Comparison of ENCODE assay signal across 17 cellular contexts in the genomic region with DNA sequence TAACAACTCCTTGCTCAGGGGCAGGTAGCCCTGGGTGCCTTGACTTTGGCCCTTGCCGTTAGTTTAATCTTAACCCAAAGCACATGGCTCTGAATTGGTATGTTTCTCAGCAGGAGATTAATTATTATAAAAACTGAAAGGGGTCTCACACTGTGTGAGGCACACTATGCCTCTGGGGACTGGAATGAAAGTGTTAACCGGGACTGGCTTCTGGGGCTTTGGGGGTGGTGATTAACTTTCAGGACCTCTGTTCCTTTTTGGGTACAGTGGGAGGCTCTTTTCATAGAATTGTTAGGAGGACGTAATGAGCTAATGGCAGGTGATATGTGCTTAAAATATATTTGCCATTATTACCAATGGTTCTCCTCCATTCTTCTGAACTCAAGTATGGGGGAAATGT. TPM values are rescaled to one million over a fixed set of nuclear protein-coding genes. Genes with fewer than 3 reads are reported as not detected.
DNase-seq lines count a peak whose midpoint lies in the region; ATAC-seq and TF ChIP-seq lines count a peak whose summit lies in the region.
"Had no signal": no experiment of that assay in that cellular context is flagged by ENCODE, and none has a peak within 500 bp of the region (broad histone marks: within the 10 kb centered on the region; RNA-seq: fewer than 3 reads in every experiment).

No MANE protein-coding gene starts in this region.

- no peak for ATAC-seq in GM21825 (IDR thresholded peaks at IDR 0.05; ENCODE audit: unreplicated experiment)

- in situ Hi-C loops in mammary epithelial cell (cut with MboI; ENCODE audit: low sequenced_read_pairs in 2 of 2), result no loop called here

- H3K27ac ChIP-seq in breast epithelium (peak overlapping the region; percentile 17 to 21), mammary epithelial cell (ENCODE audit: insufficient read depth, low read depth, low read length) (no peak overlapping the region), ascending aorta (peak overlapping the region; percentile 80 to 83), iPS-20b (ENCODE audit: low read length) (no peak overlapping the region), suprapubic skin (no peak overlapping the region)
- H3K27ac ChIP-seq: 22Rv1, C4-2B had no signal

- H3K4me3 ChIP-seq in breast epithelium (peak overlapping the region in 1 of 3 donors; percentile 8), mammary epithelial cell (replicated peaks in 1 of 3; ENCODE audit: insufficient read depth in 1 of 3, low read depth in 2 of 3, low read length in 3 of 3) (no peak overlapping the region), ascending aorta (no peak overlapping the region), iPS-20b (ENCODE audit: low read length) (peak overlapping the region; percentile 32; the same call in 1 of the 2 replicates), suprapubic skin (peak overlapping the region; percentile 13)

- TF ChIP-seq EP300 in suprapubic skin (IDR thresholded peaks at IDR 0.05), result no peak

- TF ChIP-seq CTCF in breast epithelium (IDR thresholded peaks at IDR 0.05), result no peak
- no peak for TF ChIP-seq CTCF in mammary epithelial cell (conservative IDR thresholded peaks at IDR 0.05 in 1 of 2, IDR thresholded peaks at IDR 0.05 in 1 of 2; ENCODE audit: extremely low read depth in 1 of 2, insufficient read depth in 1 of 2, low read depth in 1 of 2, low read length in 2 of 2)
- TF ChIP-seq CTCF in ascending aorta (IDR thresholded peaks at IDR 0.05), result no peak
- TF ChIP-seq CTCF in suprapubic skin (IDR thresholded peaks at IDR 0.05), result no peak

- dilution Hi-C loops in mammary epithelial cell (cut with HindIII; ENCODE audit: low sequenced_read_pairs), result no loop called here

- no peak overlapping the region for H2AFZ ChIP-seq in mammary epithelial cell (ENCODE audit: low read depth, low read length)

- no peaks in the 10 kb centered on the region for H3K79me2 ChIP-seq in mammary epithelial cell (ENCODE audit: insufficient read depth, low read length)

- intact Hi-C loops in breast epithelium (cut with DNase I; ENCODE audit: low total_unique reads) (no loop called here), mammary epithelial cell (cut with micrococcal nuclease) (no loop called here), ascending aorta (cut with DNase I) (no loop called here)

- H3K4me1 ChIP-seq in breast epithelium (peaks cover 0 to 15% of the 10 kb centered on the region in 2 donors), mammary epithelial cell (ENCODE audit: insufficient read depth, low read length) (peaks cover 14% of the 10 kb centered on the region), ascending aorta (peaks cover 0 to 41% of the 10 kb centered on the region in 2 donors), iPS-20b (ENCODE audit: insufficient read depth, low read length) (peaks cover 24% of the 10 kb centered on the region; the same call in 1 of the 2 replicates), suprapubic skin (peaks cover 71% of the 10 kb centered on the region)

- H3K9me3 ChIP-seq in breast epithelium (no peaks in the 10 kb centered on the region), mammary epithelial cell (replicated peaks; ENCODE audit: insufficient read depth, low read length) (no peaks in the 10 kb centered on the region), ascending aorta (no peaks in the 10 kb centered on the region), iPS-20b (ENCODE audit: insufficient read depth, low read depth, low read length) (no peaks in the 10 kb centered on the region), suprapubic skin (no peaks in the 10 kb centered on the region)

- H3K36me3 ChIP-seq in breast epithelium (no peaks in the 10 kb centered on the region), mammary epithelial cell (ENCODE audit: insufficient read depth, low read length) (no peaks in the 10 kb centered on the region), ascending aorta (no peaks in the 10 kb centered on the region), iPS-20b (ENCODE audit: insufficient read depth, low read depth, low read length) (no peaks in the 10 kb centered on the region), suprapubic skin (no peaks in the 10 kb centered on the region)

- DNase-seq in breast epithelium (ENCODE audit: low spot score in 2 of 2) (no peak), mammary epithelial cell (no peak), ascending aorta (ENCODE audit: low spot score in 2 of 2) (no peak), suprapubic skin (ENCODE audit: low spot score in 2 of 2) (no peak), DMS 273 treated with DMSO at 0.1 percent for 48 hours (lab: John Stamatoyannopoulos, UW) (no peak)
- no peak for DNase-seq in NK-92 treated with Interleukin-12 subunit alpha and Interleukin-12 subunit beta, amount 100 ng/mL, for 24 hours (lab: John Stamatoyannopoulos, UW)
- DNase-seq: COR-L47, DMS53, GOT3, NCI-H146, NCI-H226, NCI-H526, OCI-M1 had no signal

- H4K20me1 ChIP-seq in mammary epithelial cell (ENCODE audit: insufficient read depth, low read length), result no peaks in the 10 kb centered on the region

- H3K27me3 ChIP-seq in breast epithelium (no peaks in the 10 kb centered on the region), mammary epithelial cell (ENCODE audit: insufficient read depth, low read length) (peaks cover 26% of the 10 kb centered on the region), ascending aorta (no peaks in the 10 kb centered on the region), iPS-20b (ENCODE audit: insufficient read depth, low read length) (peaks cover 26% of the 10 kb centered on the region), suprapubic skin (peaks cover 4% of the 10 kb centered on the region)

- CTCF ChIA-PET in mammary epithelial cell (lab: Charles Lee; ENCODE audit: low non-redundant PET), result no interaction called here

- WGBS in mammary epithelial cell (ENCODE audit: low coverage, missing lambda C conversion rate), result 63% methylated on average over 3 of the region's 3 CpGs
- 64% methylated on average over 3 of the region's 3 CpGs for WGBS in suprapubic skin

- no TSS peak for BruUV-seq in mammary epithelial cell (replicated peaks; lab: Mats Ljungman, UMichigan)

- TF ChIP-seq POLR2A in breast epithelium (IDR thresholded peaks at IDR 0.05) (no peak), suprapubic skin (IDR thresholded peaks at IDR 0.05) (no peak)

- H3K4me2 ChIP-seq in mammary epithelial cell (ENCODE audit: insufficient read depth, low read depth, low read length), result no peak overlapping the region

- no peak overlapping the region for H3K9ac ChIP-seq in mammary epithelial cell (ENCODE audit: insufficient read depth, low read length)
- no peak overlapping the region for H3K9ac ChIP-seq in iPS-20b (ENCODE audit: low read depth, low read length)

RNA-seq across cellular contexts. Expression of a gene that starts 5.1 kb away (rescaled TPM):
- total RNA-seq in breast epithelium, result 10 to 100 TPM; 21.0 to 84.3 (median 36.3) TPM
- under 1 TPM; under 0.01 to 0.19 TPM for total RNA-seq in mammary epithelial cell
- 0.05 TPM for polyA plus RNA-seq in mammary epithelial cell
- polyA minus RNA-seq in mammary epithelial cell, result not detected
- total RNA-seq in ascending aorta, result 11.1 TPM
- total RNA-seq in suprapubic skin, result 1 to 10 TPM; 5.5 to 6.7 (median 5.7) TPM

RNA-seq across cellular contexts. Expression of a gene that starts 19.5 kb away (rescaled TPM):
- total RNA-seq in breast epithelium (10 to 100 TPM; 45.0 to 52.8 (median 49.5) TPM), mammary epithelial cell (10 to 100 TPM; 50.3 to 65.3 TPM), ascending aorta (36.6 TPM), suprapubic skin (100 to 1,000 TPM in 1 of 4 donors, 10 to 100 TPM in 3; 35.9 to 101 (median 39.5) TPM)
- polyA plus RNA-seq in mammary epithelial cell, result 29.2 TPM
- polyA minus RNA-seq in mammary epithelial cell, result 72.6 TPM

Comparison
In these comparisons a context has a peak if more than half of its experiments do, and no peak if none do; other contexts are left out.
1. H3K27ac ChIP-seq: peak in breast epithelium (2 of 2) and ascending aorta (2 of 2); none in mammary epithelial cell (single experiment), iPS-20b (single experiment) and suprapubic skin (single experiment).
2. RNA of a gene that starts 5.1 kb away (total RNA-seq): 21.0 to 84.3 TPM in breast epithelium, 11.1 TPM in ascending aorta (single experiment) and 5.5 to 6.7 TPM in suprapubic skin; under 0.01 to 0.19 TPM in mammary epithelial cell; every median in the first group is over 4 times any median in the second.
3. H3K4me3 ChIP-seq: peak in iPS-20b (single experiment) and suprapubic skin (single experiment); none in mammary epithelial cell (0 of 3) and ascending aorta (0 of 2).